ENCODE assay signal across 8 cellular contexts in the genomic region with DNA sequence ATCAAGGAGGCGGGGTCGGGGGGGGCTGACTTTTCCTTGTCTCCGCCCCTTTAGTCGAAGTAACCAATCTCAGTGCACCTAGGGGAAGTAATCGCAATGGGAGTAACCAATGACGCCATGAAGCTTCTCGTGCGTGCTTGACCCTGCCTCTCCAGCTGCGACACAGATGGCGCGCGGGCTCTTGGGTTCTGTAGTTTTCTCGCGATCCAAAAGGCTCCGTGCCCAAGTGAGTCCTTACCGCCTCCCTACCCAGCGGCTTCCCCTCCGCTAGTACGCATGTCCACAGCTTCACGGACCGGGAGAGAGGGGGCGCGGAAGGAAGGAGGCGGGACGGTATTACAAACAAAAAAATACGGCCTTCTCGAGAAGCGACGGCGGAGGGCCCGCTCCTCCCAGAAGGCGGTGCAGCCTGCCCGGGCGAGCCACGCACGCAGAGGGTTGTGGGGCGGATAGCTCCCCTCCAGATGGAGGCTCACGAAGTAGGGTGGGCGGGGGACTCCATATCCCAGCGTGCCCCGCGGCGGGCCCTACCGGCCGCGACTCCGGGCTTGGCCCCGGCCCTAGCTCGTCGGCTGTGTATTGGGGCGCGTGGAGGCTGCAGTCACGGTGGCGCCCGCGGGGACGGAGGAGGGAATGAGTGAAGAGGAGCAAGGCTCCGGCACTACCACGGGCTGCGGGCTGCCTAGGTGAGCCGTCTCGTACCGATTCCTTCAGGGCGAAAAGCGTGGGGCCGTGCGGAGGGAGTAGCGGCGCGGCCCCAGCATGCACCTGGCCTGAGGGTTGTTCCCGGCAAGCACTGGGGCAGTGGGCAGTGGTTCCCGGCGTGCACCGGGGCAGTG.
DNase-seq lines count a peak whose midpoint lies in the region; ATAC-seq and TF ChIP-seq lines count a peak whose summit lies in the region.

Gene TARBP2 (plus strand): TSS at position 508 of the 839 bp plus-strand sequence. CDS start 126 bp downstream, at position 634.

- peaks cover 47% of the 10 kb centered on the region for H3K4me1 Mint-ChIP-seq in central memory CD8-positive, alpha-beta T cell

- H3K9me3 Mint-ChIP-seq in central memory CD8-positive, alpha-beta T cell = no peaks in the 10 kb centered on the region

- TF ChIP-seq CTCF in AG09309 (IDR thresholded peaks at IDR 0.05; ENCODE audit: control insufficient read depth, insufficient read depth, low read depth, low read length, missing control alignments) = no peak

- H3K4me3 Mint-ChIP-seq in central memory CD8-positive, alpha-beta T cell = peak within 1 kb of the TSS; percentile 91

- peak; percentile 99 for DNase-seq in AG09309 (ENCODE audit: low read depth)
- DNase-seq in NCI-H446 (lab: John Stamatoyannopoulos, UW) = peak; percentile 97 to 99
- DNase-seq in activated CD4-positive, CD25-positive, alpha-beta regulatory T cell treated with anti-CD3 and anti-CD28 coated beads, Interleukin-2, amount 50 U/mL, for 16 hours (ENCODE audit: low read depth, low spot score) = peak; percentile 97
- DNase-seq in central memory CD8-positive, alpha-beta T cell (ENCODE audit: low spot score in 2 of 2) = peak; percentile 88 to 99
- peak; percentile 100 for DNase-seq in iris pigment epithelial cell (ENCODE audit: low read depth)
- DNase-seq in stimulated activated CD4-positive, alpha-beta T cell treated with anti-CD3 and anti-CD28 coated beads, Interleukin-12 subunit alpha, Interleukin-12 subunit beta, amount 100 ng/mL, for 24 hours (ENCODE audit: low read depth in 2 of 2) = peak; percentile 94 to 98

- peak within 1 kb of the TSS; percentile 64 for H3K4me3 ChIP-seq in AG09309 (ENCODE audit: control insufficient read depth, low read depth, low read length)

- no peaks in the 10 kb centered on the region for H3K27me3 Mint-ChIP-seq in central memory CD8-positive, alpha-beta T cell

- peaks cover 19% of the 10 kb centered on the region for H3K36me3 Mint-ChIP-seq in central memory CD8-positive, alpha-beta T cell (ENCODE audit: insufficient read depth)

- H3K27ac Mint-ChIP-seq in central memory CD8-positive, alpha-beta T cell (ENCODE audit: low read depth) = peak within 1 kb of the TSS; percentile 94

- peak; percentile 68 for ATAC-seq in GM19025 (IDR thresholded peaks at IDR 0.05; ENCODE audit: low read depth, unreplicated experiment)
- peak; percentile 73 for ATAC-seq in HG03342 (IDR thresholded peaks at IDR 0.05; ENCODE audit: unreplicated experiment)
- ATAC-seq in central memory CD8-positive, alpha-beta T cell (replicated peaks; ENCODE audit: extremely low read depth, poor library complexity, severe bottlenecking) = peak; percentile 85

Comparison
In these comparisons a context has a peak if more than half of its experiments do, and no peak if none do; other contexts are left out.
1. Peak in every context shown above with its lines: DNase-seq, ATAC-seq and H3K4me3 ChIP-seq.